In the genomic region with DNA sequence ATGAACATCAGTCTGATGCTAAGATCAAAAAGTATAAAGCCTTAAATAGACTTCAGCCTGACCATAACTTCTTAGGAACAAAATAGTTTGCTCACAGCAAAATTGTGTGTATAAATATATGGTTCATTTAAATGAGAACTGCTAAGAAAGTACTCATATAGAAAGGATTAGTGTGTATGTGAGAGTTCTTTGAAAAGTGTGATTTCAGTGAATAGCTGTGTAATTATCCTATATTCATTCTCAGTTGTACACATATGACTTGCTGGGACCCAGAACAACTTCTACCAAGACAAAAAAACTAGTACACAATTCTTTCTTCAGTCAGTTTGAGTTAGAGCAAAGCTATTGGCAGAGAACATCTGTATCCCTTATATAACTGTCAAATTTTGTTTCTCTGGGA, we compare ENCODE assay signal across 19 cellular contexts. TPM values are rescaled to one million over a fixed set of nuclear protein-coding genes. Genes with fewer than 3 reads are reported as not detected.
DNase-seq lines count a peak whose midpoint lies in the region; ATAC-seq, FAIRE-seq and TF ChIP-seq lines count a peak whose summit lies in the region.
"Had no signal": no experiment of that assay in that cellular context is flagged by ENCODE, and none has a peak within 500 bp of the region (broad histone marks: within the 10 kb centered on the region; RNA-seq: fewer than 3 reads in every experiment).

No MANE protein-coding gene starts in this region.

- H3K4me1 ChIP-seq in A549 (no peaks in the 10 kb centered on the region), astrocyte (ENCODE audit: insufficient read depth, low read length) (no peaks in the 10 kb centered on the region)

- no peak overlapping the region for H2AFZ ChIP-seq in astrocyte (ENCODE audit: low read depth, low read length)
- H2AFZ ChIP-seq: GM23338 had no signal

- no peaks in the 10 kb centered on the region for H3K9me3 ChIP-seq in A549
- H3K9me3 ChIP-seq in astrocyte (ENCODE audit: insufficient read depth, low read depth, low read length) = no peaks in the 10 kb centered on the region
- H3K9me3 ChIP-seq: Caco-2 had no signal

- TF ChIP-seq EP300 in A549 (IDR thresholded peaks at IDR 0.05) = no peak

- no peaks in the 10 kb centered on the region for H3K27me3 ChIP-seq in astrocyte (ENCODE audit: insufficient read depth, low read length)

- H3K4me3 ChIP-seq in A549 (no peak overlapping the region), astrocyte (ENCODE audit: insufficient read depth, low read depth, low read length) (no peak overlapping the region)
- H3K4me3 ChIP-seq: GM23338 had no signal

- no peaks in the 10 kb centered on the region for H3K36me3 ChIP-seq in astrocyte (ENCODE audit: insufficient read depth, low read length)

- H3K27ac ChIP-seq in A549 = no peak overlapping the region
- H3K27ac ChIP-seq in astrocyte (ENCODE audit: low read depth, low read length) = no peak overlapping the region
- H3K27ac ChIP-seq: 22Rv1 had no signal

- H3K4me3 Mint-ChIP-seq in astrocyte (ENCODE audit: unreplicated experiment) (no peak overlapping the region), natural killer cell (no peak overlapping the region)
- H3K4me3 Mint-ChIP-seq: CD4-positive, alpha-beta memory T cell; GM23338; H9 had no signal

- no peak for DNase-seq in activated CD4-positive, CD25-positive, alpha-beta regulatory T cell treated with anti-CD3 and anti-CD28 coated beads, Interleukin-2, amount 50 U/mL, for 72 hours
- DNase-seq in A549 (ENCODE audit: low read depth in 1 of 2, low spot score in 1 of 2) = no peak
- no peak for DNase-seq in astrocyte (ENCODE audit: low read depth)
- DNase-seq in natural killer cell = no peak
- DNase-seq in GM10248 (ENCODE audit: extremely low spot score) = no peak
- DNase-seq: ACHN; C1 segment of cervical spinal cord; Caco-2; CD4-positive, alpha-beta memory T cell; DMS153; EL; GDM1; H9 had no signal

- POLR2A ChIA-PET in A549 (lab: Yijun Ruan, JAX) (no interaction called here), GM10248 (lab: Yijun Ruan, JAX) (no interaction called here)

- H3K4me1 Mint-ChIP-seq in astrocyte (ENCODE audit: low read depth, unreplicated experiment) = no peaks in the 10 kb centered on the region
- H3K4me1 Mint-ChIP-seq in natural killer cell = no peaks in the 10 kb centered on the region
- H3K4me1 Mint-ChIP-seq: GM23338, H9 had no signal

- CTCF ChIA-PET in A549 (lab: Yijun Ruan, JAX) = no interaction called here
- CTCF ChIA-PET in GM10248 (lab: Yijun Ruan, JAX) = no interaction called here

- intact Hi-C loops in natural killer cell (cut with micrococcal nuclease) = no loop called here

- no peak overlapping the region for H3K9ac ChIP-seq in astrocyte (ENCODE audit: low read length)

- FAIRE-seq in A549 (lab: Jason Lieb, UNC) (peak; percentile 32), astrocyte (lab: Jason Lieb, UNC) (peak; percentile 20)
- FAIRE-seq: GM12891, GM18507 had no signal

- no peaks in the 10 kb centered on the region for H3K9me3 Mint-ChIP-seq in astrocyte (ENCODE audit: unreplicated experiment)
- H3K9me3 Mint-ChIP-seq in natural killer cell = no peaks in the 10 kb centered on the region
- H3K9me3 Mint-ChIP-seq: CD4-positive, alpha-beta memory T cell had no signal

- peak; percentile 9 to 41 for ATAC-seq in activated CD4-positive, CD25-positive, alpha-beta regulatory T cell treated with anti-CD3 and anti-CD28 coated beads, Interleukin-2, amount 50 U/mL, for 24 hours
- ATAC-seq in A549 (no peak), natural killer cell (no peak)
- ATAC-seq: GM23338, HCT116 had no signal

- no peaks in the 10 kb centered on the region for H3K79me2 ChIP-seq in astrocyte (ENCODE audit: insufficient read depth, low read length)

- no peak for TF ChIP-seq RAD21 in A549 (conservative IDR thresholded peaks at IDR 0.05 in 1 of 2, IDR thresholded peaks at IDR 0.05 in 1 of 2)

- H4K20me1 ChIP-seq in astrocyte (ENCODE audit: insufficient read depth, low read length) = no peaks in the 10 kb centered on the region

- H3K27ac Mint-ChIP-seq in astrocyte (ENCODE audit: unreplicated experiment) = no peak overlapping the region
- H3K27ac Mint-ChIP-seq in natural killer cell = no peak overlapping the region
- H3K27ac Mint-ChIP-seq: CD4-positive, alpha-beta memory T cell; GM23338; H9 had no signal

- TF ChIP-seq CTCF in A549 (IDR thresholded peaks at IDR 0.05) = no peak
- no peak for TF ChIP-seq CTCF in astrocyte (IDR thresholded peaks at IDR 0.05; ENCODE audit: insufficient read depth, low read depth, low read length)
- TF ChIP-seq CTCF in natural killer cell (IDR thresholded peaks at IDR 0.05) = no peak
- no peak for TF ChIP-seq CTCF in GM10248 (IDR thresholded peaks at IDR 0.05; ENCODE audit: control extremely low read depth, extremely low read depth, low read depth, missing control alignments)

- H3K36me3 Mint-ChIP-seq in astrocyte (ENCODE audit: low read depth, unreplicated experiment) (peaks cover 7% of the 10 kb centered on the region), natural killer cell (no peaks in the 10 kb centered on the region)

- H3K4me2 ChIP-seq in A549 = no peak overlapping the region
- H3K4me2 ChIP-seq in astrocyte (ENCODE audit: low read length) = no peak overlapping the region
- H3K4me2 ChIP-seq: GM23338 had no signal

- H3K27me3 Mint-ChIP-seq in astrocyte (ENCODE audit: low read depth, unreplicated experiment) = no peaks in the 10 kb centered on the region
- H3K27me3 Mint-ChIP-seq in natural killer cell (ENCODE audit: low read depth in 2 of 2) = no peaks in the 10 kb centered on the region
- H3K27me3 Mint-ChIP-seq: CD4-positive, alpha-beta memory T cell had no signal

- TF ChIP-seq POLR2A in A549 (IDR thresholded peaks at IDR 0.05; ENCODE audit: low read length) = no peak

TF ChIP-seq in A549, 52 proteins besides CTCF, POLR2A, EP300 and RAD21 (continues in another document):
- TF ChIP-seq, protein P1, sequence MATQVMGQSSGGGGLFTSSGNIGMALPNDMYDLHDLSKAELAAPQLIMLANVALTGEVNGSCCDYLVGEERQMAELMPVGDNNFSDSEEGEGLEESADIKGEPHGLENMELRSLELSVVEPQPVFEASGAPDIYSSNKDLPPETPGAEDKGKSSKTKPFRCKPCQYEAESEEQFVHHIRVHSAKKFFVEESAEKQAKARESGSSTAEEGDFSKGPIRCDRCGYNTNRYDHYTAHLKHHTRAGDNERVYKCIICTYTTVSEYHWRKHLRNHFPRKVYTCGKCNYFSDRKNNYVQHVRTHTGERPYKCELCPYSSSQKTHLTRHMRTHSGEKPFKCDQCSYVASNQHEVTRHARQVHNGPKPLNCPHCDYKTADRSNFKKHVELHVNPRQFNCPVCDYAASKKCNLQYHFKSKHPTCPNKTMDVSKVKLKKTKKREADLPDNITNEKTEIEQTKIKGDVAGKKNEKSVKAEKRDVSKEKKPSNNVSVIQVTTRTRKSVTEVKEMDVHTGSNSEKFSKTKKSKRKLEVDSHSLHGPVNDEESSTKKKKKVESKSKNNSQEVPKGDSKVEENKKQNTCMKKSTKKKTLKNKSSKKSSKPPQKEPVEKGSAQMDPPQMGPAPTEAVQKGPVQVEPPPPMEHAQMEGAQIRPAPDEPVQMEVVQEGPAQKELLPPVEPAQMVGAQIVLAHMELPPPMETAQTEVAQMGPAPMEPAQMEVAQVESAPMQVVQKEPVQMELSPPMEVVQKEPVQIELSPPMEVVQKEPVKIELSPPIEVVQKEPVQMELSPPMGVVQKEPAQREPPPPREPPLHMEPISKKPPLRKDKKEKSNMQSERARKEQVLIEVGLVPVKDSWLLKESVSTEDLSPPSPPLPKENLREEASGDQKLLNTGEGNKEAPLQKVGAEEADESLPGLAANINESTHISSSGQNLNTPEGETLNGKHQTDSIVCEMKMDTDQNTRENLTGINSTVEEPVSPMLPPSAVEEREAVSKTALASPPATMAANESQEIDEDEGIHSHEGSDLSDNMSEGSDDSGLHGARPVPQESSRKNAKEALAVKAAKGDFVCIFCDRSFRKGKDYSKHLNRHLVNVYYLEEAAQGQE (IDR thresholded peaks at IDR 0.05) = no peak
- TF ChIP-seq JUN (IDR thresholded peaks at IDR 0.05) = no peak
- no peak for TF ChIP-seq HOXB13 (CRISPR knock-in tag; IDR thresholded peaks at IDR 0.05; ENCODE audit: low read depth)
- no peak for TF ChIP-seq NR3C1 (IDR thresholded peaks at IDR 0.05)
- no peak for TF ChIP-seq KDM5A (IDR thresholded peaks at IDR 0.05)
- TF ChIP-seq ZNF302 (CRISPR knock-in tag; IDR thresholded peaks at IDR 0.05) = no peak
- TF ChIP-seq EHMT2 (IDR thresholded peaks at IDR 0.05; ENCODE audit: low read depth) = no peak
- no peak for TF ChIP-seq ZC3H11A (IDR thresholded peaks at IDR 0.05)
- TF ChIP-seq MYC (IDR thresholded peaks at IDR 0.05; ENCODE audit: borderline replicate concordance, low read length) = no peak
- TF ChIP-seq, protein P2, sequence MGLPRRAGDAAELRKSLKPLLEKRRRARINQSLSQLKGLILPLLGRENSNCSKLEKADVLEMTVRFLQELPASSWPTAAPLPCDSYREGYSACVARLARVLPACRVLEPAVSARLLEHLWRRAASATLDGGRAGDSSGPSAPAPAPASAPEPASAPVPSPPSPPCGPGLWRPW (IDR thresholded peaks at IDR 0.05) = no peak
- no peak for TF ChIP-seq KDM1A (IDR thresholded peaks at IDR 0.05; ENCODE audit: low read depth)
- no peak for TF ChIP-seq NFE2L2 (conservative IDR thresholded peaks at IDR 0.05; ENCODE audit: low read length)
- TF ChIP-seq PHF8 (IDR thresholded peaks at IDR 0.05; ENCODE audit: borderline replicate concordance, low read depth) = no peak
- no peak for TF ChIP-seq FOSB (CRISPR knock-in tag; IDR thresholded peaks at IDR 0.05)
- no peak for TF ChIP-seq EHF (CRISPR knock-in tag; IDR thresholded peaks at IDR 0.05)
- TF ChIP-seq HEYL (CRISPR knock-in tag; IDR thresholded peaks at IDR 0.05) = no peak
- TF ChIP-seq RFX5 (IDR thresholded peaks at IDR 0.05) = no peak
- TF ChIP-seq RARB (CRISPR knock-in tag; IDR thresholded peaks at IDR 0.05) = no peak
- no peak for TF ChIP-seq HDAC2 (IDR thresholded peaks at IDR 0.05)

RNA-seq across cellular contexts. Expression of a gene that starts 7.2 kb away (rescaled TPM):
- polyA plus RNA-seq in A549 (2011; rRNA removed) (1.6 and 1.7 TPM in 2 replicates), A549 (2017; fragmentation: RNase III; extraction: RNeasy Plus Mini Kit Qiagen cat#74134 plus additional on column Dnase treatment) (5.3 to 6.0 TPM (median 5.4 TPM) in 3 replicates)
- polyA plus RNA-seq in A549 (2012; cell fraction: cytosol; rRNA removed) = 2.4 and 3.5 TPM in 2 replicates
- 7.3 and 7.5 TPM in 2 replicates for polyA plus RNA-seq in A549 (2012; cell fraction: nucleus; rRNA removed)
- 1.5 and 2.4 TPM in 2 replicates for polyA minus RNA-seq in A549 (2011; rRNA and poly(A)+ RNA removed)
- total RNA-seq in astrocyte (3.9 and 4.0 TPM in 2 replicates), natural killer cell (1 to 10 TPM; 1.5 to 2.2 (median 1.7) TPM)

RNA-seq across cellular contexts. Expression of a gene that starts 23.0 kb away (rescaled TPM):
- polyA plus RNA-seq in A549 (2011; rRNA removed) = 0.04 and 0.08 TPM in 2 replicates
- polyA plus RNA-seq in A549 (2012; cell fraction: cytosol; rRNA removed) = 0.03 TPM in 1 of 2 replicates, not detected in the other
- 0.02 TPM in 1 of 2 replicates, not detected in the other for polyA plus RNA-seq in A549 (2012; cell fraction: nucleus; rRNA removed)
- 0.05 to 0.12 TPM (median 0.06 TPM) in 3 replicates for polyA plus RNA-seq in A549 (2017; fragmentation: RNase III; extraction: RNeasy Plus Mini Kit Qiagen cat#74134 plus additional on column Dnase treatment)
- polyA minus RNA-seq in A549 (2011; rRNA and poly(A)+ RNA removed) = not detected in 2 replicates
- total RNA-seq in astrocyte = not detected in 2 replicates
- total RNA-seq in natural killer cell = not detected
- total RNA-seq: Caco-2, GM23338, H9 had no signal
- polyA plus RNA-seq: GM23338 had no signal

Comparison
In these comparisons a context has a peak if more than half of its experiments do, and no peak if none do; other contexts are left out.
1. ATAC-seq: peak in activated CD4-positive, CD25-positive, alpha-beta regulatory T cell treated with anti-CD3 and anti-CD28 coated beads, Interleukin-2, amount 50 U/mL, for 24 hours (2 of 2); none in A549 (0 of 2) and natural killer cell (0 of 3).